ENCODE assay signal across 8 cellular contexts in genomic region chr16:87854053-87854906, GRCh38. TPM values are rescaled to one million over a fixed set of nuclear protein-coding genes. Genes with fewer than 3 reads are reported as not detected.
DNase-seq lines count a peak whose midpoint lies in the region; ATAC-seq and TF ChIP-seq lines count a peak whose summit lies in the region.

No MANE protein-coding gene starts in this region.

- DNase-seq in ELR (ENCODE audit: low read depth) (peak; percentile 79), Peyer's patch (no peak), dorsolateral prefrontal cortex (no peak), gastrocnemius medialis (no peak), CD1c-positive myeloid dendritic cell (ENCODE audit: extremely low spot score) (no peak), cerebellar nuclear complex (lab: John Stamatoyannopoulos, UW) (no peak)

- no peak for ATAC-seq in gastrocnemius medialis
- no peak for ATAC-seq in HG03280 (IDR thresholded peaks at IDR 0.05; ENCODE audit: unreplicated experiment)
- ATAC-seq in GM19463 (IDR thresholded peaks at IDR 0.05; ENCODE audit: unreplicated experiment), result no peak

- TF ChIP-seq POLR2A in Peyer's patch (IDR thresholded peaks at IDR 0.05) (no peak), gastrocnemius medialis (IDR thresholded peaks at IDR 0.05) (peak; percentile 20 to 25)

- intact Hi-C loops in dorsolateral prefrontal cortex (cut with DNase I) (no loop called here), gastrocnemius medialis (cut with DNase I; ENCODE audit: low total_unique reads) (no loop called here)

- H3K36me3 ChIP-seq in Peyer's patch (peaks cover 0 to 10% (median 0%) of the 10 kb centered on the region in 3 donors), gastrocnemius medialis (peaks cover 0 to 9% of the 10 kb centered on the region in 2 donors)

- no peaks in the 10 kb centered on the region for H3K27me3 ChIP-seq in Peyer's patch
- peaks cover 0 to 3% (median 0%) of the 10 kb centered on the region in 45 donors for H3K27me3 ChIP-seq in dorsolateral prefrontal cortex
- no peaks in the 10 kb centered on the region for H3K27me3 ChIP-seq in gastrocnemius medialis

- peak overlapping the region; percentile 81 to 94 (median 86) for H3K27ac ChIP-seq in Peyer's patch
- H3K27ac ChIP-seq in dorsolateral prefrontal cortex, result peak overlapping the region in 53 of 59 donors; percentile 1 to 90 (median 75)
- H3K27ac ChIP-seq in gastrocnemius medialis, result peak overlapping the region; percentile 85 to 100 (median 97)

- H3K4me1 ChIP-seq in Peyer's patch (peaks cover 8 to 58% (median 17%) of the 10 kb centered on the region in 4 donors), gastrocnemius medialis (peaks cover 66 to 85% of the 10 kb centered on the region in 2 donors)

- H3K4me3 ChIP-seq in Peyer's patch, result peak overlapping the region; percentile 9 to 51 (median 34)
- peak overlapping the region in 56 of 59 donors; percentile 10 to 73 (median 39) for H3K4me3 ChIP-seq in dorsolateral prefrontal cortex
- H3K4me3 ChIP-seq in gastrocnemius medialis, result peak overlapping the region in 2 of 4 donors; percentile 29 to 66

- in situ Hi-C loops in gastrocnemius medialis (cut with MboI; ENCODE audit: low sequenced_read_pairs in 4 of 4), result no loop called here

- TF ChIP-seq CTCF in Peyer's patch (IDR thresholded peaks at IDR 0.05) (no peak), dorsolateral prefrontal cortex (IDR thresholded peaks at IDR 0.05 in 54 of 56, conservative IDR thresholded peaks at IDR 0.05 in 2 of 56; ENCODE audit: low read depth in 1 of 56, partially characterized antibody in 56 of 56) (no peak), gastrocnemius medialis (IDR thresholded peaks at IDR 0.05 in 4 of 5, conservative IDR thresholded peaks at IDR 0.05 in 1 of 5) (no peak)

- H3K9me3 ChIP-seq in Peyer's patch (no peaks in the 10 kb centered on the region), gastrocnemius medialis (no peaks in the 10 kb centered on the region)

RNA-seq across cellular contexts. Expression of gene SLC7A5, which starts 15.0 kb away (rescaled TPM):
- total RNA-seq in Peyer's patch (1 to 10 TPM; 3.2 to 4.7 (median 3.9) TPM), dorsolateral prefrontal cortex (100 to 1,000 TPM in 16 of 120 experiments, 10 to 100 TPM in 104; 37.8 to 157 (median 74.3) TPM), gastrocnemius medialis (100 to 1,000 TPM in 1 of 4 donors, 10 to 100 TPM in 2, 1 to 10 TPM in 1; 7.0 to 133 (median 19.1) TPM)

Comparison
In these comparisons a context has a peak if more than half of its experiments do, and no peak if none do; other contexts are left out.
1. POLR2A ChIP-seq: peak in gastrocnemius medialis (2 of 2); none in Peyer's patch (0 of 2).
2. Peak in every context shown above with its lines, with median percentiles within 50 percentile points of each other: H3K27ac ChIP-seq.